1 cellular context compared by ENCODE assay signal in genomic region chr20:2350606-2351005, GRCh38.
TF ChIP-seq lines count a peak whose summit lies in the region.

No MANE protein-coding gene starts in this region.

TF ChIP-seq in A549, 52 proteins besides CTCF, POLR2A, EP300 and RAD21 (continued from another document):
- TF ChIP-seq MYC (IDR thresholded peaks at IDR 0.05; ENCODE audit: borderline replicate concordance, low read length) (no peak), ESRRA (IDR thresholded peaks at IDR 0.05; ENCODE audit: borderline replicate concordance, low read length) (no peak), PHF8 (IDR thresholded peaks at IDR 0.05; ENCODE audit: borderline replicate concordance, low read depth) (no peak), HMGXB4 (CRISPR knock-in tag; IDR thresholded peaks at IDR 0.05; ENCODE audit: borderline replicate concordance) (no peak), MAZ (IDR thresholded peaks at IDR 0.05; ENCODE audit: borderline replicate concordance, low read depth, low read length) (no peak), HEYL (CRISPR knock-in tag; IDR thresholded peaks at IDR 0.05) (no peak), CBX2 (IDR thresholded peaks at IDR 0.05; ENCODE audit: borderline replicate concordance, low read depth) (no peak), GATA3 (IDR thresholded peaks at IDR 0.05; ENCODE audit: borderline replicate concordance) (no peak), CHD2 (IDR thresholded peaks at IDR 0.05; ENCODE audit: low read length, partially characterized antibody) (no peak), HOXB5 (CRISPR knock-in tag; IDR thresholded peaks at IDR 0.05) (no peak)
- TF ChIP-seq, protein P1, sequence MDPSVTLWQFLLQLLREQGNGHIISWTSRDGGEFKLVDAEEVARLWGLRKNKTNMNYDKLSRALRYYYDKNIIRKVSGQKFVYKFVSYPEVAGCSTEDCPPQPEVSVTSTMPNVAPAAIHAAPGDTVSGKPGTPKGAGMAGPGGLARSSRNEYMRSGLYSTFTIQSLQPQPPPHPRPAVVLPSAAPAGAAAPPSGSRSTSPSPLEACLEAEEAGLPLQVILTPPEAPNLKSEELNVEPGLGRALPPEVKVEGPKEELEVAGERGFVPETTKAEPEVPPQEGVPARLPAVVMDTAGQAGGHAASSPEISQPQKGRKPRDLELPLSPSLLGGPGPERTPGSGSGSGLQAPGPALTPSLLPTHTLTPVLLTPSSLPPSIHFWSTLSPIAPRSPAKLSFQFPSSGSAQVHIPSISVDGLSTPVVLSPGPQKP (IDR thresholded peaks at IDR 0.05; ENCODE audit: low read depth, low read length): no peak
- TF ChIP-seq, protein P2, sequence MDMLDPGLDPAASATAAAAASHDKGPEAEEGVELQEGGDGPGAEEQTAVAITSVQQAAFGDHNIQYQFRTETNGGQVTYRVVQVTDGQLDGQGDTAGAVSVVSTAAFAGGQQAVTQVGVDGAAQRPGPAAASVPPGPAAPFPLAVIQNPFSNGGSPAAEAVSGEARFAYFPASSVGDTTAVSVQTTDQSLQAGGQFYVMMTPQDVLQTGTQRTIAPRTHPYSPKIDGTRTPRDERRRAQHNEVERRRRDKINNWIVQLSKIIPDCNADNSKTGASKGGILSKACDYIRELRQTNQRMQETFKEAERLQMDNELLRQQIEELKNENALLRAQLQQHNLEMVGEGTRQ (IDR thresholded peaks at IDR 0.05): no peak
- TF ChIP-seq, protein P3, sequence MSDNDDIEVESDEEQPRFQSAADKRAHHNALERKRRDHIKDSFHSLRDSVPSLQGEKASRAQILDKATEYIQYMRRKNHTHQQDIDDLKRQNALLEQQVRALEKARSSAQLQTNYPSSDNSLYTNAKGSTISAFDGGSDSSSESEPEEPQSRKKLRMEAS (IDR thresholded peaks at IDR 0.05): no peak
- TF ChIP-seq, protein P4, sequence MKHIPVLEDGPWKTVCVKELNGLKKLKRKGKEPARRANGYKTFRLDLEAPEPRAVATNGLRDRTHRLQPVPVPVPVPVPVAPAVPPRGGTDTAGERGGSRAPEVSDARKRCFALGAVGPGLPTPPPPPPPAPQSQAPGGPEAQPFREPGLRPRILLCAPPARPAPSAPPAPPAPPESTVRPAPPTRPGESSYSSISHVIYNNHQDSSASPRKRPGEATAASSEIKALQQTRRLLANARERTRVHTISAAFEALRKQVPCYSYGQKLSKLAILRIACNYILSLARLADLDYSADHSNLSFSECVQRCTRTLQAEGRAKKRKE (CRISPR knock-in tag; IDR thresholded peaks at IDR 0.05; ENCODE audit: low read depth): no peak
